In genomic region chr2:129233751-129234406, GRCh38 we compare ENCODE assay signal across 9 cellular contexts.
A peak's percentile ranks its signal among the peaks of the same experiment; 100 is the strongest.
DNase-seq lines count a peak whose midpoint lies in the region; ATAC-seq and TF ChIP-seq lines count a peak whose summit lies in the region.
"Had no signal": no experiment of that assay in that cellular context is flagged by ENCODE, and none has a peak within 500 bp of the region (broad histone marks: within the 10 kb centered on the region; RNA-seq: fewer than 3 reads in every experiment).

No MANE protein-coding gene starts in this region.

- H3K27ac Mint-ChIP-seq in neural progenitor cell (no peak overlapping the region), natural killer cell (no peak overlapping the region)

- H4K20me1 ChIP-seq in neural progenitor cell (ENCODE audit: low read depth), result no peaks in the 10 kb centered on the region

- H3K4me2 ChIP-seq in neural progenitor cell, result no peak overlapping the region

- H3K4me1 Mint-ChIP-seq in neural progenitor cell (peaks cover 4% of the 10 kb centered on the region), natural killer cell (no peaks in the 10 kb centered on the region)

- H3K9me3 ChIP-seq in neural progenitor cell (ENCODE audit: low read depth), result no peaks in the 10 kb centered on the region

- TF ChIP-seq CTCF in GM12864 (IDR thresholded peaks at IDR 0.05; ENCODE audit: low read depth, low read length, missing control alignments) (peak; percentile 20), LNCaP clone FGC (IDR thresholded peaks at IDR 0.05; ENCODE audit: control insufficient read depth, extremely low read depth, insufficient read depth) (peak; percentile 59), neural progenitor cell (IDR thresholded peaks at IDR 0.05) (peak; percentile 45), natural killer cell (IDR thresholded peaks at IDR 0.05) (no peak)

- no peaks in the 10 kb centered on the region for H3K79me2 ChIP-seq in neural progenitor cell (ENCODE audit: low read depth)

- intact Hi-C loops in natural killer cell (cut with micrococcal nuclease), result no loop called here

- peaks cover 15% of the 10 kb centered on the region for H3K9me3 Mint-ChIP-seq in neural progenitor cell
- no peaks in the 10 kb centered on the region for H3K9me3 Mint-ChIP-seq in natural killer cell

- H3K27me3 ChIP-seq in neural progenitor cell, result no peaks in the 10 kb centered on the region

- H3K4me3 Mint-ChIP-seq in neural progenitor cell (no peak overlapping the region), natural killer cell (no peak overlapping the region)

- no peaks in the 10 kb centered on the region for H3K36me3 ChIP-seq in neural progenitor cell

- H3K27me3 Mint-ChIP-seq in neural progenitor cell (ENCODE audit: insufficient read depth, low read depth) (peaks cover 5% of the 10 kb centered on the region), natural killer cell (ENCODE audit: low read depth in 2 of 2) (peaks cover 0 to 3% of the 10 kb centered on the region in 2 donors)

- H3K9ac ChIP-seq in neural progenitor cell, result no peak overlapping the region

- no peak overlapping the region for H3K4me3 ChIP-seq in GM12864 (ENCODE audit: low read depth, low read length)
- no peak overlapping the region for H3K4me3 ChIP-seq in LNCaP clone FGC (ENCODE audit: low read depth, low read length)
- no peak overlapping the region for H3K4me3 ChIP-seq in neural progenitor cell

- no peaks in the 10 kb centered on the region for H3K4me1 ChIP-seq in neural progenitor cell

- H3F3A ChIP-seq in neural progenitor cell (ENCODE audit: low read depth), result no peaks in the 10 kb centered on the region

- no peaks in the 10 kb centered on the region for H3K36me3 Mint-ChIP-seq in neural progenitor cell
- no peaks in the 10 kb centered on the region for H3K36me3 Mint-ChIP-seq in natural killer cell

- no peak for ATAC-seq in HG02973 (IDR thresholded peaks at IDR 0.05; ENCODE audit: unreplicated experiment)
- ATAC-seq in natural killer cell, result no peak

- DNase-seq in GM12864 (ENCODE audit: low read depth), result no peak
- DNase-seq in LNCaP clone FGC (ENCODE audit: low read depth), result peak; percentile 27
- peak; percentile 10 for DNase-seq in epithelial cell of prostate (ENCODE audit: low read depth, low spot score)
- DNase-seq in neural progenitor cell (ENCODE audit: low spot score), result peak; percentile 52
- no peak for DNase-seq in natural killer cell
- no peak for DNase-seq in foreskin melanocyte
- DNase-seq: NCI-H1930; stimulated activated CD4-positive, alpha-beta T cell treated with anti-CD3 and anti-CD28 coated beads, Interleukin-4, amount 100 ng/mL, for 24 hours had no signal

- H3K27ac ChIP-seq in epithelial cell of prostate (no peak overlapping the region), neural progenitor cell (no peak overlapping the region)

- H2AFZ ChIP-seq in neural progenitor cell (replicated peaks), result no peak overlapping the region

Comparison
In these comparisons a context has a peak if more than half of its experiments do, and no peak if none do; other contexts are left out.
1. DNase-seq: peak in LNCaP clone FGC (single experiment), epithelial cell of prostate (single experiment) and neural progenitor cell (single experiment); none in GM12864 (single experiment), natural killer cell (single experiment) and foreskin melanocyte (single experiment).